Comparison of ENCODE assay signal across 20 cellular contexts in genomic region chr1:171267391-171267790, GRCh38. TPM values are rescaled to one million over a fixed set of nuclear protein-coding genes. Genes with fewer than 3 reads are reported as not detected.
DNase-seq lines count a peak whose midpoint lies in the region; ATAC-seq and TF ChIP-seq lines count a peak whose summit lies in the region.
"Had no signal": no experiment of that assay in that cellular context is flagged by ENCODE, and none has a peak within 500 bp of the region (broad histone marks: within the 10 kb centered on the region; RNA-seq: fewer than 3 reads in every experiment).

No MANE protein-coding gene starts in this region.

- no peak overlapping the region for H3K27ac ChIP-seq in IMR-90 (ENCODE audit: insufficient read depth, low read length)
- H3K27ac ChIP-seq in prostate gland: no peak overlapping the region
- H3K27ac ChIP-seq: colonic mucosa, gastrocnemius medialis, neutrophil had no signal

- WGBS in IMR-90 (ENCODE audit: extremely low coverage in 2 of 2, insufficient read length in 1 of 2), 2 experiments: no CpG with 5 or more reads among the region's 1 CpG
- WGBS in prostate gland: 21% methylated on average over 1 of the region's 1 CpG

- no peaks in the 10 kb centered on the region for H4K20me1 ChIP-seq in IMR-90 (ENCODE audit: insufficient read depth, low read length)

- TF ChIP-seq POLR2A in IMR-90 (IDR thresholded peaks at IDR 0.05; ENCODE audit: low read depth, low read length): no peak
- no peak for TF ChIP-seq POLR2A in prostate gland (IDR thresholded peaks at IDR 0.05)

- no peak overlapping the region for H2AK9ac ChIP-seq in IMR-90 (replicated peaks; ENCODE audit: low read depth, low read length, poor library complexity)

- no peak overlapping the region for H2BK120ac ChIP-seq in IMR-90 (ENCODE audit: low read depth, low read length)

- in situ Hi-C loops in IMR-90 (cut with MboI; ENCODE audit: low sequenced_read_pairs): no loop called here
- in situ Hi-C loops in astrocyte of the spinal cord (cut with HindIII; ENCODE audit: low sequenced_read_pairs): no loop called here

- no peak for TF ChIP-seq RAD21 in IMR-90 (IDR thresholded peaks at IDR 0.05; ENCODE audit: low read length)

- no peak for ATAC-seq in IMR-90 (ENCODE audit: low read depth)
- ATAC-seq: activated CD8-positive, alpha-beta T cell treated with anti-CD3 and anti-CD28 coated beads, Interleukin-2, amount 10 ng/mL, durations not matched to agents 7 days and 5 days; activated T-cell treated with anti-CD3 and anti-CD28 coated beads, Interleukin-2, amount 50 U/mL, for 4 hours; gastrocnemius medialis; HepG2 had no signal

- H3K9me1 ChIP-seq in IMR-90 (ENCODE audit: insufficient read depth, low read length): no peaks in the 10 kb centered on the region

- no peak for TF ChIP-seq CTCF in IMR-90 (conservative IDR thresholded peaks at IDR 0.05; ENCODE audit: low read depth, low read length)
- TF ChIP-seq CTCF in astrocyte of the spinal cord (IDR thresholded peaks at IDR 0.05; ENCODE audit: low read depth, low read length): no peak
- no peak for TF ChIP-seq CTCF in fibroblast of the aortic adventitia (IDR thresholded peaks at IDR 0.05; ENCODE audit: insufficient read depth, low read length)
- TF ChIP-seq CTCF in prostate gland (IDR thresholded peaks at IDR 0.05): no peak

- H2AFZ ChIP-seq in IMR-90 (replicated peaks; ENCODE audit: low read length, poor library complexity): no peak overlapping the region

- no peak overlapping the region for H3K4me2 ChIP-seq in IMR-90 (ENCODE audit: low read depth, low read length)

- no peak overlapping the region for H3K4ac ChIP-seq in IMR-90 (ENCODE audit: low read depth, low read length)

- H2BK20ac ChIP-seq in IMR-90 (ENCODE audit: low read depth, low read length): no peak overlapping the region

- H3K27me3 ChIP-seq in IMR-90 (ENCODE audit: control insufficient read depth, insufficient read depth, low read length): no peaks in the 10 kb centered on the region
- H3K27me3 ChIP-seq in prostate gland (replicated peaks; ENCODE audit: insufficient read depth): no peaks in the 10 kb centered on the region
- H3K27me3 ChIP-seq: colonic mucosa, gastrocnemius medialis, neutrophil had no signal

- H3K23ac ChIP-seq in IMR-90 (ENCODE audit: low read depth, low read length): no peak overlapping the region

- H3K79me1 ChIP-seq in IMR-90 (ENCODE audit: low read depth in 1 of 2, low read length in 2 of 2): no peaks in the 10 kb centered on the region

- H3K9me3 ChIP-seq in IMR-90 (ENCODE audit: control insufficient read depth, insufficient read depth, low read length) (no peaks in the 10 kb centered on the region), prostate gland (no peaks in the 10 kb centered on the region)
- H3K9me3 ChIP-seq: colonic mucosa, gastrocnemius medialis, neutrophil had no signal

- no peak overlapping the region for H4K5ac ChIP-seq in IMR-90 (ENCODE audit: low read depth, low read length)

- no peak overlapping the region for H3K18ac ChIP-seq in IMR-90 (ENCODE audit: low read depth, low read length)

- CTCF ChIA-PET in IMR-90 (lab: Yijun Ruan, JAX): no interaction called here

- no peak overlapping the region for H3K9ac ChIP-seq in IMR-90 (ENCODE audit: low read depth, low read length)

- intact Hi-C loops in IMR-90 (cut with micrococcal nuclease) (no loop called here), prostate gland (cut with DNase I) (no loop called here)

- no peak overlapping the region for H3K4me3 ChIP-seq in IMR-90 (ENCODE audit: insufficient read depth, low read depth, low read length)
- no peak overlapping the region for H3K4me3 ChIP-seq in astrocyte of the spinal cord (ENCODE audit: low read depth, low read length)
- no peak overlapping the region for H3K4me3 ChIP-seq in fibroblast of the aortic adventitia (ENCODE audit: low read depth, low read length)
- H3K4me3 ChIP-seq in prostate gland: no peak overlapping the region
- H3K4me3 ChIP-seq: colonic mucosa, gastrocnemius medialis had no signal

- no TSS peak for BruUV-seq in IMR-90 (replicated peaks; lab: Mats Ljungman, UMichigan)

- H2BK15ac ChIP-seq in IMR-90 (ENCODE audit: low read depth, low read length): no peak overlapping the region

- no peak overlapping the region for H4K8ac ChIP-seq in IMR-90 (ENCODE audit: low read depth in 2 of 2, low read length in 2 of 2)

- POLR2A ChIA-PET in IMR-90 (lab: Charles Lee; ENCODE audit: unreplicated experiment): no interaction called here

- DNase-seq in IMR-90: peak; percentile 7
- peak; percentile 19 for DNase-seq in astrocyte of the spinal cord (ENCODE audit: low read depth, low spot score)
- peak; percentile 67 for DNase-seq in fibroblast of the aortic adventitia (ENCODE audit: low read depth)
- peak; percentile 56 for DNase-seq in prostate gland (ENCODE audit: low spot score)
- no peak for DNase-seq in DMS53 (lab: John Stamatoyannopoulos, UW)
- DNase-seq in SW 1271 (lab: John Stamatoyannopoulos, UW): no peak
- DNase-seq in hepatic stellate cell (ENCODE audit: low spot score): no peak
- no peak for DNase-seq in NCI-H1048 (lab: John Stamatoyannopoulos, UW)
- DNase-seq: activated CD4-positive, CD25-positive, alpha-beta regulatory T cell treated with anti-CD3 and anti-CD28 coated beads, Interleukin-2, amount 50 U/mL, for 72 hours; activated CD8-positive, alpha-beta T cell treated with anti-CD3 and anti-CD28 coated beads, Interleukin-2, amount 10 ng/mL, durations not matched to agents 7 days and 5 days; activated naive CD4-positive, alpha-beta T cell treated with anti-CD3 and anti-CD28 coated beads, Interleukin-2, amount 50 U/mL, for 16 hours; activated T-cell treated with anti-CD3 and anti-CD28 coated beads, Interleukin-2, amount 50 U/mL, for 4 hours; AML-193; colonic mucosa; gastrocnemius medialis; HCEC 1CT; NCI-H524 treated with DMSO at 0.1 percent for 48 hours had no signal

- H4K91ac ChIP-seq in IMR-90 (ENCODE audit: insufficient read depth, low read depth, low read length): no peak overlapping the region

- H3K14ac ChIP-seq in IMR-90 (replicated peaks; ENCODE audit: low read depth, low read length): no peak overlapping the region

- no peaks in the 10 kb centered on the region for H3K36me3 ChIP-seq in IMR-90 (ENCODE audit: control insufficient read depth, insufficient read depth, low read length)
- H3K36me3 ChIP-seq in prostate gland: no peaks in the 10 kb centered on the region
- H3K36me3 ChIP-seq: colonic mucosa, gastrocnemius medialis, neutrophil had no signal

- dilution Hi-C loops in IMR-90 (cut with HindIII; ENCODE audit: low sequenced_read_pairs, unreplicated experiment): no loop called here

- no peak overlapping the region for H2AK5ac ChIP-seq in IMR-90 (ENCODE audit: low read depth, low read length)

- H3K4me1 ChIP-seq in IMR-90 (ENCODE audit: control insufficient read depth, insufficient read depth, low read length) (no peaks in the 10 kb centered on the region), prostate gland (replicated peaks) (peaks cover 4% of the 10 kb centered on the region)
- H3K4me1 ChIP-seq: colonic mucosa, gastrocnemius medialis had no signal

- H3K56ac ChIP-seq in IMR-90 (ENCODE audit: extremely low read depth, insufficient read depth, low read length): no peak overlapping the region

- H2BK5ac ChIP-seq in IMR-90 (ENCODE audit: low read depth, low read length, poor library complexity, severe bottlenecking): no peak overlapping the region

TF ChIP-seq in IMR-90, 13 proteins besides CTCF, POLR2A, EP300 and RAD21:
- TF ChIP-seq RFX5 (IDR thresholded peaks at IDR 0.05; ENCODE audit: low read depth, low read length): no peak
- no peak for TF ChIP-seq RCOR1 (IDR thresholded peaks at IDR 0.05; ENCODE audit: insufficient replicate concordance, low read length)
- no peak for TF ChIP-seq CEBPB (IDR thresholded peaks at IDR 0.05; ENCODE audit: low read depth, low read length)
- no peak for TF ChIP-seq CHD1 (IDR thresholded peaks at IDR 0.05; ENCODE audit: low read depth, low read length)
- TF ChIP-seq NFE2L2 (IDR thresholded peaks at IDR 0.05; ENCODE audit: low read depth, low read length): no peak
- no peak for TF ChIP-seq MAFK (IDR thresholded peaks at IDR 0.05; ENCODE audit: low read depth, low read length)
- no peak for TF ChIP-seq FOS (IDR thresholded peaks at IDR 0.05; ENCODE audit: low read depth, low read length)

RNA-seq across cellular contexts. Expression of gene FMO1, which starts 19.1 kb away (rescaled TPM):
- total RNA-seq in IMR-90 (2012; rRNA removed) (not detected in 2 replicates), fibroblast of the aortic adventitia (ENCODE audit: low replicate concordance) (0.18 and 7.8 TPM in 2 replicates), prostate gland (under 1 TPM in 1 of 2 donors, not detected in 1; 0.28 TPM)
- not detected in 2 replicates for polyA plus RNA-seq in IMR-90 (2012; rRNA removed)
- not detected in 2 replicates for polyA plus RNA-seq in IMR-90 (2012; cell fraction: cytosol; rRNA removed)
- polyA plus RNA-seq in IMR-90 (2012; cell fraction: nucleus; rRNA removed; ENCODE audit: low replicate concordance): not detected in 2 replicates
- total RNA-seq: activated CD8-positive, alpha-beta T cell treated with anti-CD3 and anti-CD28 coated beads, Interleukin-2, amount 10 ng/mL, durations not matched to agents 7 days and 5 days; activated T-cell treated with anti-CD3 and anti-CD28 coated beads, Interleukin-2, amount 50 U/mL, for 4 hours; colonic mucosa; Daoy; HepG2 had no signal
- polyA plus RNA-seq: HepG2 had no signal

RNA-seq across cellular contexts. Expression of gene FMO4, which starts 46.6 kb away (rescaled TPM):
- total RNA-seq in IMR-90 (2012; rRNA removed) (0.36 and 0.56 TPM in 2 replicates), fibroblast of the aortic adventitia (ENCODE audit: low replicate concordance) (4.8 and 7.2 TPM in 2 replicates), prostate gland (1 to 10 TPM; 6.7 to 7.1 TPM)
- polyA plus RNA-seq in IMR-90 (2012; rRNA removed): 0.37 and 0.55 TPM in 2 replicates
- 0.04 and 0.14 TPM in 2 replicates for polyA plus RNA-seq in IMR-90 (2012; cell fraction: cytosol; rRNA removed)
- polyA plus RNA-seq in IMR-90 (2012; cell fraction: nucleus; rRNA removed; ENCODE audit: low replicate concordance): 0.45 TPM in 1 of 2 replicates, not detected in the other

Comparison
In these comparisons a context has a peak if more than half of its experiments do, and no peak if none do; other contexts are left out.
1. DNase-seq: peak in IMR-90 (single experiment), astrocyte of the spinal cord (single experiment), fibroblast of the aortic adventitia (single experiment) and prostate gland (single experiment); none in DMS53 (single experiment), SW 1271 (0 of 2), hepatic stellate cell (single experiment) and NCI-H1048 (single experiment).